In genomic region chr17:32341857-32342602, GRCh38 we compare ENCODE assay signal across 8 cellular contexts. TPM values are rescaled to one million over a fixed set of nuclear protein-coding genes. Genes with fewer than 3 reads are reported as not detected.
DNase-seq lines count a peak whose midpoint lies in the region; ATAC-seq and TF ChIP-seq lines count a peak whose summit lies in the region.

Gene C17orf75 (minus strand): TSS chr17:32342173. CDS start chr17:32342139, 34 bp downstream.

- TF ChIP-seq CTCF in Caco-2 (IDR thresholded peaks at IDR 0.05; ENCODE audit: insufficient read depth in 1 of 2, low read depth in 1 of 2, low read length in 1 of 2, severe bottlenecking in 1 of 2, unreplicated experiment in 1 of 2) (no peak), fibroblast of mammary gland (conservative IDR thresholded peaks at IDR 0.05; ENCODE audit: control insufficient read depth, insufficient read depth, low read depth, low read length) (no peak)

- peaks cover 16% of the 10 kb centered on the region for H3K4me1 Mint-ChIP-seq in Caco-2 (ENCODE audit: low read depth, unreplicated experiment)
- peaks cover 12 to 27% (median 20%) of the 10 kb centered on the region in 4 donors for H3K4me1 Mint-ChIP-seq in naive thymus-derived CD8-positive, alpha-beta T cell
- H3K4me1 Mint-ChIP-seq in stimulated activated naive B cell treated with anti-CD40 and anti-IgM and Interleukin-4, amounts not matched to agents 10 μg/mL and 1 μg/mL and 100 μg/mL, for 72 hours, result peaks cover 12 to 20% of the 10 kb centered on the region in 2 donors

- POLR2A ChIA-PET in Caco-2 (lab: Charles Lee), result interaction anchor here (0.5 to 0.9 kb wide), 3 partner anchors 9 to 487 kb away, joined by 4 to 8 read pairs (median 4); partner anchors contain the start of gene PSMD11
- POLR2A ChIA-PET in naive thymus-derived CD8-positive, alpha-beta T cell (lab: Charles Lee), result interaction anchor here (0.8 to 2.2 kb wide), 5 partner anchors 8 to 441 kb away, joined by 3 to 28 read pairs (median 4); partner anchors contain the start of genes PSMD11, UTP6 and ZNF207

- ATAC-seq in GM21367 (IDR thresholded peaks at IDR 0.05; ENCODE audit: unreplicated experiment), result peak; percentile 65
- peak; percentile 87 to 93 for ATAC-seq in naive thymus-derived CD8-positive, alpha-beta T cell
- peak; percentile 92 to 94 for ATAC-seq in stimulated activated naive B cell treated with anti-CD40 and anti-IgM and Interleukin-4, amounts not matched to agents 10 μg/mL and 1 μg/mL and 100 μg/mL, for 72 hours (replicated peaks)

- H3K27ac ChIP-seq in HUES64 (ENCODE audit: low read depth, low read length), result peak within 1 kb of the TSS; percentile 73

- no peaks in the 10 kb centered on the region for H3K36me3 ChIP-seq in Caco-2 (ENCODE audit: control insufficient read depth, insufficient read depth, low read length)
- H3K36me3 ChIP-seq in HUES64 (ENCODE audit: insufficient read depth, low read length), result peaks cover 29% of the 10 kb centered on the region

- H3K4me3 ChIP-seq in Caco-2 (ENCODE audit: low read depth, low read length) (peak within 1 kb of the TSS; percentile 84), HUES64 (ENCODE audit: low read length) (peak within 1 kb of the TSS; percentile 96), fibroblast of mammary gland (ENCODE audit: control insufficient read depth, low read depth, low read length) (peak within 1 kb of the TSS; percentile 71)

- peak within 1 kb of the TSS; percentile 92 for H3K4me3 Mint-ChIP-seq in Caco-2 (ENCODE audit: unreplicated experiment)
- peak within 1 kb of the TSS; percentile 88 to 98 (median 96) for H3K4me3 Mint-ChIP-seq in naive thymus-derived CD8-positive, alpha-beta T cell
- peak within 1 kb of the TSS; percentile 93 to 96 for H3K4me3 Mint-ChIP-seq in stimulated activated naive B cell treated with anti-CD40 and anti-IgM and Interleukin-4, amounts not matched to agents 10 μg/mL and 1 μg/mL and 100 μg/mL, for 72 hours

- BruUV-seq in Caco-2 (replicated peaks; lab: Mats Ljungman, UMichigan), result no TSS peak

- H3K4me1 ChIP-seq in Caco-2, result 0 out of 2 replicates have a peak, but pooled peaks cover 8% of the 10 kb centered on the region
- H3K4me1 ChIP-seq in HUES64 (ENCODE audit: insufficient read depth, low read length), result peaks cover 7% of the 10 kb centered on the region; the same call in 1 of the 2 replicates

- peak within 1 kb of the TSS; percentile 92 for H3K9ac ChIP-seq in HUES64 (ENCODE audit: low read depth, low read length)

- H3K9me3 ChIP-seq in Caco-2 (no peaks in the 10 kb centered on the region), HUES64 (ENCODE audit: insufficient read depth, low read depth, low read length) (no peaks in the 10 kb centered on the region)

- H3K27me3 Mint-ChIP-seq in Caco-2 (ENCODE audit: insufficient read depth, unreplicated experiment), result no peaks in the 10 kb centered on the region
- H3K27me3 Mint-ChIP-seq in naive thymus-derived CD8-positive, alpha-beta T cell, result no peaks in the 10 kb centered on the region
- no peaks in the 10 kb centered on the region for H3K27me3 Mint-ChIP-seq in stimulated activated naive B cell treated with anti-CD40 and anti-IgM and Interleukin-4, amounts not matched to agents 10 μg/mL and 1 μg/mL and 100 μg/mL, for 72 hours

- DNase-seq in Caco-2 (peak; percentile 86 to 88), RPMI8226 (peak; percentile 88), fibroblast of mammary gland (ENCODE audit: low read depth) (peak; percentile 72)
- DNase-seq in activated T-helper 1 cell treated with anti-CD3 and anti-CD28 coated beads, Interleukin-2, amount 50 U/mL, for 16 hours (ENCODE audit: low read depth in 1 of 2, low spot score in 1 of 2), result peak; percentile 61 to 64
- peak; percentile 52 to 80 (median 76) for DNase-seq in naive thymus-derived CD8-positive, alpha-beta T cell
- DNase-seq in stimulated activated naive B cell treated with anti-CD40 and anti-IgM and Interleukin-4, amounts not matched to agents 10 μg/mL and 1 μg/mL and 100 μg/mL, for 72 hours, result peak; percentile 79

- intact Hi-C loops in Caco-2 (cut with micrococcal nuclease; ENCODE audit: unreplicated experiment), result no loop called here

- WGBS in HUES64, result 10% methylated on average over 46 of the region's 47 CpGs

- no peaks in the 10 kb centered on the region for H3K9me3 Mint-ChIP-seq in Caco-2 (ENCODE audit: unreplicated experiment)
- no peaks in the 10 kb centered on the region for H3K9me3 Mint-ChIP-seq in naive thymus-derived CD8-positive, alpha-beta T cell
- H3K9me3 Mint-ChIP-seq in stimulated activated naive B cell treated with anti-CD40 and anti-IgM and Interleukin-4, amounts not matched to agents 10 μg/mL and 1 μg/mL and 100 μg/mL, for 72 hours, result no peaks in the 10 kb centered on the region

- peaks cover 7% of the 10 kb centered on the region for H3K36me3 Mint-ChIP-seq in Caco-2 (ENCODE audit: insufficient read depth, unreplicated experiment)
- H3K36me3 Mint-ChIP-seq in naive thymus-derived CD8-positive, alpha-beta T cell, result peaks cover 0 to 27% (median 3%) of the 10 kb centered on the region in 3 donors
- H3K36me3 Mint-ChIP-seq in stimulated activated naive B cell treated with anti-CD40 and anti-IgM and Interleukin-4, amounts not matched to agents 10 μg/mL and 1 μg/mL and 100 μg/mL, for 72 hours, result peaks cover 7 to 11% of the 10 kb centered on the region in 2 donors

- CTCF ChIA-PET in Caco-2 (lab: Charles Lee), result no interaction called here

- H3K27me3 ChIP-seq in Caco-2 (replicated peaks; ENCODE audit: control insufficient read depth, insufficient read depth, low read length) (no peaks in the 10 kb centered on the region), HUES64 (ENCODE audit: insufficient read depth, low read length) (no peaks in the 10 kb centered on the region)

- H3K27ac Mint-ChIP-seq in Caco-2 (ENCODE audit: unreplicated experiment), result peak within 1 kb of the TSS; percentile 82
- peak within 1 kb of the TSS; percentile 89 to 98 (median 96) for H3K27ac Mint-ChIP-seq in naive thymus-derived CD8-positive, alpha-beta T cell
- H3K27ac Mint-ChIP-seq in stimulated activated naive B cell treated with anti-CD40 and anti-IgM and Interleukin-4, amounts not matched to agents 10 μg/mL and 1 μg/mL and 100 μg/mL, for 72 hours, result peak within 1 kb of the TSS; percentile 97

RNA-seq across cellular contexts. Expression of gene C17orf75, which starts in this region (rescaled TPM):
- total RNA-seq in Caco-2 (2022), result 22.7 and 26.1 TPM in 2 replicates
- polyA plus RNA-seq in HUES64 (2013, experiment 1 of 2), result 31.6 TPM
- 37.4 TPM for polyA plus RNA-seq in HUES64 (2013, experiment 2 of 2)
- total RNA-seq in naive thymus-derived CD8-positive, alpha-beta T cell, result 10 to 100 TPM; 25.6 to 28.0 TPM
- polyA plus RNA-seq in naive thymus-derived CD8-positive, alpha-beta T cell, result 10 to 100 TPM in 1 of 3 donors, 1 to 10 TPM in 2; 8.4 to 12.3 (median 9.8) TPM

Comparison
In these comparisons a context has a peak if more than half of its experiments do, and no peak if none do; other contexts are left out.
1. Peak in every context shown above with its lines: DNase-seq, ATAC-seq, H3K4me3 ChIP-seq and H3K27ac ChIP-seq.